In genomic region chr9:20570756-20571155, GRCh38 we compare ENCODE assay signal across 9 cellular contexts. TPM values are rescaled to one million over a fixed set of nuclear protein-coding genes. Genes with fewer than 3 reads are reported as not detected.
DNase-seq lines count a peak whose midpoint lies in the region; ATAC-seq, FAIRE-seq and TF ChIP-seq lines count a peak whose summit lies in the region.
"Had no signal": no experiment of that assay in that cellular context is flagged by ENCODE, and none has a peak within 500 bp of the region (broad histone marks: within the 10 kb centered on the region; RNA-seq: fewer than 3 reads in every experiment).

No MANE protein-coding gene starts in this region.

- in situ Hi-C loops in HAP-1 (cut with MboI; ENCODE audit: low sequenced_read_pairs) = no loop called here

- H2BK15ac ChIP-seq in neuronal stem cell (ENCODE audit: low read length) = no peak overlapping the region

- FAIRE-seq in bronchial epithelial cell (lab: Jason Lieb, UNC) = no peak

- peaks cover 75% of the 10 kb centered on the region for H3K4me1 Mint-ChIP-seq in activated T-cell treated with anti-CD3 and anti-CD28 coated beads, Interleukin-2, amount 50 U/mL, for 4 hours (ENCODE audit: low read depth)
- H3K4me1 Mint-ChIP-seq in activated T-cell treated with anti-CD3 and anti-CD28 coated beads, Interleukin-2, amount 50 U/mL, for 24 hours (ENCODE audit: low read depth) = peaks cover 77% of the 10 kb centered on the region
- peaks cover 44% of the 10 kb centered on the region for H3K4me1 Mint-ChIP-seq in stimulated activated effector memory CD8-positive, alpha-beta T cell treated with anti-CD3 and anti-CD28 coated beads, Interleukin-12 subunit alpha, Interleukin-12 subunit beta, amount 100 ng/mL, for 72 hours

- no peak overlapping the region for H2BK5ac ChIP-seq in neuronal stem cell (ENCODE audit: low read length)

- H3K23ac ChIP-seq in neuronal stem cell (ENCODE audit: low read depth, low read length, poor library complexity) = no peak overlapping the region

- H3K4me3 Mint-ChIP-seq in activated T-cell treated with anti-CD3 and anti-CD28 coated beads, Interleukin-2, amount 50 U/mL, for 4 hours = no peak overlapping the region
- H3K4me3 Mint-ChIP-seq in activated T-cell treated with anti-CD3 and anti-CD28 coated beads, Interleukin-2, amount 50 U/mL, for 24 hours = no peak overlapping the region
- no peak overlapping the region for H3K4me3 Mint-ChIP-seq in stimulated activated effector memory CD8-positive, alpha-beta T cell treated with anti-CD3 and anti-CD28 coated beads, Interleukin-12 subunit alpha, Interleukin-12 subunit beta, amount 100 ng/mL, for 72 hours

- no peak overlapping the region for H2BK120ac ChIP-seq in neuronal stem cell (ENCODE audit: low read depth, low read length)

- no peak overlapping the region for H2AFZ ChIP-seq in neuronal stem cell (ENCODE audit: low read length)

- H3K18ac ChIP-seq in neuronal stem cell (ENCODE audit: low read length) = no peak overlapping the region

- H3K27ac Mint-ChIP-seq in activated T-cell treated with anti-CD3 and anti-CD28 coated beads, Interleukin-2, amount 50 U/mL, for 24 hours = no peak overlapping the region
- no peak overlapping the region for H3K27ac Mint-ChIP-seq in stimulated activated effector memory CD8-positive, alpha-beta T cell treated with anti-CD3 and anti-CD28 coated beads, Interleukin-12 subunit alpha, Interleukin-12 subunit beta, amount 100 ng/mL, for 72 hours

- no peaks in the 10 kb centered on the region for H3K79me1 ChIP-seq in neuronal stem cell (ENCODE audit: low read depth, low read length)

- intact Hi-C loops in Right ventricle myocardium inferior (cut with DNase I) = no loop called here

- H3K9me3 Mint-ChIP-seq in activated T-cell treated with anti-CD3 and anti-CD28 coated beads, Interleukin-2, amount 50 U/mL, for 4 hours = no peaks in the 10 kb centered on the region
- H3K9me3 Mint-ChIP-seq in activated T-cell treated with anti-CD3 and anti-CD28 coated beads, Interleukin-2, amount 50 U/mL, for 24 hours = peaks cover 3% of the 10 kb centered on the region
- H3K9me3 Mint-ChIP-seq in stimulated activated effector memory CD8-positive, alpha-beta T cell treated with anti-CD3 and anti-CD28 coated beads, Interleukin-12 subunit alpha, Interleukin-12 subunit beta, amount 100 ng/mL, for 72 hours = no peaks in the 10 kb centered on the region

- H4K8ac ChIP-seq in neuronal stem cell (ENCODE audit: low read depth, low read length) = no peak overlapping the region

- H3K27me3 ChIP-seq in bronchial epithelial cell (ENCODE audit: control insufficient read depth, insufficient read depth, low read length) (no peaks in the 10 kb centered on the region), HAP-1 (ENCODE audit: low read depth) (no peaks in the 10 kb centered on the region), neuronal stem cell (ENCODE audit: control insufficient read depth in 3 of 3, insufficient read depth in 3 of 3, low read depth in 1 of 3, low read length in 3 of 3) (no peaks in the 10 kb centered on the region)
- H3K27me3 ChIP-seq: ascending aorta had no signal

- H2AK5ac ChIP-seq in neuronal stem cell (ENCODE audit: low read depth, low read length) = no peak overlapping the region

- peak; percentile 67 to 72 for ATAC-seq in activated T-cell treated with anti-CD3 and anti-CD28 coated beads, Interleukin-2, amount 50 U/mL, for 4 hours
- ATAC-seq in HG03159 (IDR thresholded peaks at IDR 0.05; ENCODE audit: unreplicated experiment) (peak; percentile 52), Right ventricle myocardium inferior (no peak)
- ATAC-seq in stimulated activated effector memory CD8-positive, alpha-beta T cell treated with anti-CD3 and anti-CD28 coated beads, Interleukin-12 subunit alpha, Interleukin-12 subunit beta, amount 100 ng/mL, for 72 hours = peak; percentile 84

- no peak overlapping the region for H3K14ac ChIP-seq in neuronal stem cell (ENCODE audit: low read length)

- no peak overlapping the region for H3K4me2 ChIP-seq in neuronal stem cell (ENCODE audit: insufficient read depth, low read length, poor library complexity, severe bottlenecking)

- H3K9ac ChIP-seq in neuronal stem cell (ENCODE audit: low read depth, low read length, poor library complexity) = no peak overlapping the region

- H3K27me3 Mint-ChIP-seq in activated T-cell treated with anti-CD3 and anti-CD28 coated beads, Interleukin-2, amount 50 U/mL, for 4 hours (ENCODE audit: low read depth) = no peaks in the 10 kb centered on the region
- no peaks in the 10 kb centered on the region for H3K27me3 Mint-ChIP-seq in activated T-cell treated with anti-CD3 and anti-CD28 coated beads, Interleukin-2, amount 50 U/mL, for 24 hours

- H3K4me1 ChIP-seq in HAP-1 (peaks cover 3% of the 10 kb centered on the region; the same call in 1 of the 2 replicates), neuronal stem cell (ENCODE audit: control insufficient read depth in 2 of 2, insufficient read depth in 1 of 2, low read depth in 1 of 2, low read length in 2 of 2) (peaks cover 0 to 3% of the 10 kb centered on the region in 2 donors)
- H3K4me1 ChIP-seq: ascending aorta had no signal

- TF ChIP-seq CTCF in bronchial epithelial cell (IDR thresholded peaks at IDR 0.05; ENCODE audit: insufficient read depth, low read length, severe bottlenecking) = no peak

- H3K36me3 ChIP-seq in bronchial epithelial cell (ENCODE audit: control insufficient read depth, insufficient read depth, low read length) = no peaks in the 10 kb centered on the region
- H3K36me3 ChIP-seq in HAP-1 (replicated peaks) = no peaks in the 10 kb centered on the region
- no peaks in the 10 kb centered on the region for H3K36me3 ChIP-seq in neuronal stem cell (replicated peaks in 1 of 2; ENCODE audit: control insufficient read depth in 2 of 2, insufficient read depth in 2 of 2, low read length in 2 of 2)
- H3K36me3 ChIP-seq: ascending aorta had no signal

- peaks cover 6% of the 10 kb centered on the region for H3K36me3 Mint-ChIP-seq in activated T-cell treated with anti-CD3 and anti-CD28 coated beads, Interleukin-2, amount 50 U/mL, for 4 hours (ENCODE audit: insufficient read depth)
- peaks cover 3% of the 10 kb centered on the region for H3K36me3 Mint-ChIP-seq in activated T-cell treated with anti-CD3 and anti-CD28 coated beads, Interleukin-2, amount 50 U/mL, for 24 hours (ENCODE audit: low read depth)
- no peaks in the 10 kb centered on the region for H3K36me3 Mint-ChIP-seq in stimulated activated effector memory CD8-positive, alpha-beta T cell treated with anti-CD3 and anti-CD28 coated beads, Interleukin-12 subunit alpha, Interleukin-12 subunit beta, amount 100 ng/mL, for 72 hours

- H3K4me3 ChIP-seq in bronchial epithelial cell (ENCODE audit: low read depth, low read length) (no peak overlapping the region), HAP-1 (no peak overlapping the region), neuronal stem cell (ENCODE audit: low read length in 2 of 2) (no peak overlapping the region)
- H3K4me3 ChIP-seq: ascending aorta had no signal

- H3K9me3 ChIP-seq in HAP-1 (no peaks in the 10 kb centered on the region), neuronal stem cell (replicated peaks in 1 of 2; ENCODE audit: control insufficient read depth in 2 of 2, insufficient read depth in 1 of 2, low read depth in 1 of 2, low read length in 2 of 2) (peaks cover 0 to 9% of the 10 kb centered on the region in 2 donors)

- DNase-seq in activated T-cell treated with anti-CD3 and anti-CD28 coated beads, Interleukin-2, amount 50 U/mL, for 4 hours = no peak
- no peak for DNase-seq in activated T-cell treated with anti-CD3 and anti-CD28 coated beads, Interleukin-2, amount 50 U/mL, for 24 hours
- DNase-seq in bronchial epithelial cell (ENCODE audit: low read depth) (peak; percentile 76), HAP-1 (ENCODE audit: low spot score in 2 of 2) (no peak), neuronal stem cell (ENCODE audit: low spot score) (no peak), Right ventricle myocardium inferior (ENCODE audit: missing footprints) (no peak)
- DNase-seq in stimulated activated effector memory CD8-positive, alpha-beta T cell treated with anti-CD3 and anti-CD28 coated beads, Interleukin-12 subunit alpha, Interleukin-12 subunit beta, amount 100 ng/mL, for 72 hours (ENCODE audit: low spot score in 2 of 2) = no peak

- H4K91ac ChIP-seq in neuronal stem cell (ENCODE audit: low read depth, low read length, poor library complexity) = no peak overlapping the region

- H3K27ac ChIP-seq in neuronal stem cell (replicated peaks; ENCODE audit: low read length) = no peak overlapping the region
- H3K27ac ChIP-seq: ascending aorta had no signal

- no CpG with 5 or more reads among the region's 1 CpG for WGBS in neuronal stem cell (ENCODE audit: extremely low coverage in 2 of 2, insufficient read length in 2 of 2, insufficient replicate concordance in 1 of 2), 2 donors

- H2BK12ac ChIP-seq in neuronal stem cell (ENCODE audit: low read length) = no peak overlapping the region

- no peak overlapping the region for H3K4ac ChIP-seq in neuronal stem cell (ENCODE audit: low read length)

RNA-seq across cellular contexts. Expression of gene MLLT3, which starts 51.5 kb away (rescaled TPM):
- 10 to 100 TPM; 13.0 to 19.0 (median 14.6) TPM for total RNA-seq in activated T-cell treated with anti-CD3 and anti-CD28 coated beads, Interleukin-2, amount 50 U/mL, for 4 hours
- total RNA-seq in bronchial epithelial cell (15.8 and 30.1 TPM in 2 replicates), Right ventricle myocardium inferior (14.6 TPM)
- polyA plus RNA-seq in neuronal stem cell (2013, experiment 1 of 2) = 26.2 TPM
- polyA plus RNA-seq in neuronal stem cell (2013, experiment 2 of 2) = 27.1 TPM
